1 cellular context compared by ENCODE assay signal in the genomic region with DNA sequence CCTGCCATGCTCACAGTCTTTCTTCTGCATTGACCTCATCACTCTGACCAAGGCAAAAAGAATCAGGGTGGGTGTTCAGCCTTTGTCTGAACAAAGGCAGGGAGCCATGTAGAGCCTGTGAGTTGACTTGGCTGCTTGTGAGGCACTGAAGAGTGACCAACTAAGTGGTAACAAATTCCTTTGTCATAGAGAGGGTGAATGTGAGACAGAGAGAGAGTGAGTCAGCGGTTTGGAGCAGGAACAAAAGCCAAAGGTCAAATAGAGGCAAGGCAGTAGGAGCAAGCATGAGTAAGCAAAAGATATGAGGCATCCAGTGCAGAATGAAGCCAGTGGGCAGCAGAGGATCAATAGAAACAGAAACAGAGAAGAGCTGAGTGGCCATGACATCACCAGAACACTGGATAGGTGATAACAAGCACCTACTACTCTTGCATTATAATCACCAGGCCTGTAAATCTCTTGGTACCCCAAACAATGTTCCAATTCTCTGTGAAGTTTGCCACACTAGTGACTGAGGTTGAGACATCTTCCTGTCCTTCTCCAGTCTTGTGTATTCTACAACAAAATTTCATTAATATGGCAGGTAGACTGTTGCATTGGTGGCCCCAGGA.
TF ChIP-seq lines count a peak whose summit lies in the region.

No MANE protein-coding gene starts in this region.

TF ChIP-seq in H1, 55 proteins besides CTCF, POLR2A, EP300 and RAD21:
- TF ChIP-seq, protein P1, sequence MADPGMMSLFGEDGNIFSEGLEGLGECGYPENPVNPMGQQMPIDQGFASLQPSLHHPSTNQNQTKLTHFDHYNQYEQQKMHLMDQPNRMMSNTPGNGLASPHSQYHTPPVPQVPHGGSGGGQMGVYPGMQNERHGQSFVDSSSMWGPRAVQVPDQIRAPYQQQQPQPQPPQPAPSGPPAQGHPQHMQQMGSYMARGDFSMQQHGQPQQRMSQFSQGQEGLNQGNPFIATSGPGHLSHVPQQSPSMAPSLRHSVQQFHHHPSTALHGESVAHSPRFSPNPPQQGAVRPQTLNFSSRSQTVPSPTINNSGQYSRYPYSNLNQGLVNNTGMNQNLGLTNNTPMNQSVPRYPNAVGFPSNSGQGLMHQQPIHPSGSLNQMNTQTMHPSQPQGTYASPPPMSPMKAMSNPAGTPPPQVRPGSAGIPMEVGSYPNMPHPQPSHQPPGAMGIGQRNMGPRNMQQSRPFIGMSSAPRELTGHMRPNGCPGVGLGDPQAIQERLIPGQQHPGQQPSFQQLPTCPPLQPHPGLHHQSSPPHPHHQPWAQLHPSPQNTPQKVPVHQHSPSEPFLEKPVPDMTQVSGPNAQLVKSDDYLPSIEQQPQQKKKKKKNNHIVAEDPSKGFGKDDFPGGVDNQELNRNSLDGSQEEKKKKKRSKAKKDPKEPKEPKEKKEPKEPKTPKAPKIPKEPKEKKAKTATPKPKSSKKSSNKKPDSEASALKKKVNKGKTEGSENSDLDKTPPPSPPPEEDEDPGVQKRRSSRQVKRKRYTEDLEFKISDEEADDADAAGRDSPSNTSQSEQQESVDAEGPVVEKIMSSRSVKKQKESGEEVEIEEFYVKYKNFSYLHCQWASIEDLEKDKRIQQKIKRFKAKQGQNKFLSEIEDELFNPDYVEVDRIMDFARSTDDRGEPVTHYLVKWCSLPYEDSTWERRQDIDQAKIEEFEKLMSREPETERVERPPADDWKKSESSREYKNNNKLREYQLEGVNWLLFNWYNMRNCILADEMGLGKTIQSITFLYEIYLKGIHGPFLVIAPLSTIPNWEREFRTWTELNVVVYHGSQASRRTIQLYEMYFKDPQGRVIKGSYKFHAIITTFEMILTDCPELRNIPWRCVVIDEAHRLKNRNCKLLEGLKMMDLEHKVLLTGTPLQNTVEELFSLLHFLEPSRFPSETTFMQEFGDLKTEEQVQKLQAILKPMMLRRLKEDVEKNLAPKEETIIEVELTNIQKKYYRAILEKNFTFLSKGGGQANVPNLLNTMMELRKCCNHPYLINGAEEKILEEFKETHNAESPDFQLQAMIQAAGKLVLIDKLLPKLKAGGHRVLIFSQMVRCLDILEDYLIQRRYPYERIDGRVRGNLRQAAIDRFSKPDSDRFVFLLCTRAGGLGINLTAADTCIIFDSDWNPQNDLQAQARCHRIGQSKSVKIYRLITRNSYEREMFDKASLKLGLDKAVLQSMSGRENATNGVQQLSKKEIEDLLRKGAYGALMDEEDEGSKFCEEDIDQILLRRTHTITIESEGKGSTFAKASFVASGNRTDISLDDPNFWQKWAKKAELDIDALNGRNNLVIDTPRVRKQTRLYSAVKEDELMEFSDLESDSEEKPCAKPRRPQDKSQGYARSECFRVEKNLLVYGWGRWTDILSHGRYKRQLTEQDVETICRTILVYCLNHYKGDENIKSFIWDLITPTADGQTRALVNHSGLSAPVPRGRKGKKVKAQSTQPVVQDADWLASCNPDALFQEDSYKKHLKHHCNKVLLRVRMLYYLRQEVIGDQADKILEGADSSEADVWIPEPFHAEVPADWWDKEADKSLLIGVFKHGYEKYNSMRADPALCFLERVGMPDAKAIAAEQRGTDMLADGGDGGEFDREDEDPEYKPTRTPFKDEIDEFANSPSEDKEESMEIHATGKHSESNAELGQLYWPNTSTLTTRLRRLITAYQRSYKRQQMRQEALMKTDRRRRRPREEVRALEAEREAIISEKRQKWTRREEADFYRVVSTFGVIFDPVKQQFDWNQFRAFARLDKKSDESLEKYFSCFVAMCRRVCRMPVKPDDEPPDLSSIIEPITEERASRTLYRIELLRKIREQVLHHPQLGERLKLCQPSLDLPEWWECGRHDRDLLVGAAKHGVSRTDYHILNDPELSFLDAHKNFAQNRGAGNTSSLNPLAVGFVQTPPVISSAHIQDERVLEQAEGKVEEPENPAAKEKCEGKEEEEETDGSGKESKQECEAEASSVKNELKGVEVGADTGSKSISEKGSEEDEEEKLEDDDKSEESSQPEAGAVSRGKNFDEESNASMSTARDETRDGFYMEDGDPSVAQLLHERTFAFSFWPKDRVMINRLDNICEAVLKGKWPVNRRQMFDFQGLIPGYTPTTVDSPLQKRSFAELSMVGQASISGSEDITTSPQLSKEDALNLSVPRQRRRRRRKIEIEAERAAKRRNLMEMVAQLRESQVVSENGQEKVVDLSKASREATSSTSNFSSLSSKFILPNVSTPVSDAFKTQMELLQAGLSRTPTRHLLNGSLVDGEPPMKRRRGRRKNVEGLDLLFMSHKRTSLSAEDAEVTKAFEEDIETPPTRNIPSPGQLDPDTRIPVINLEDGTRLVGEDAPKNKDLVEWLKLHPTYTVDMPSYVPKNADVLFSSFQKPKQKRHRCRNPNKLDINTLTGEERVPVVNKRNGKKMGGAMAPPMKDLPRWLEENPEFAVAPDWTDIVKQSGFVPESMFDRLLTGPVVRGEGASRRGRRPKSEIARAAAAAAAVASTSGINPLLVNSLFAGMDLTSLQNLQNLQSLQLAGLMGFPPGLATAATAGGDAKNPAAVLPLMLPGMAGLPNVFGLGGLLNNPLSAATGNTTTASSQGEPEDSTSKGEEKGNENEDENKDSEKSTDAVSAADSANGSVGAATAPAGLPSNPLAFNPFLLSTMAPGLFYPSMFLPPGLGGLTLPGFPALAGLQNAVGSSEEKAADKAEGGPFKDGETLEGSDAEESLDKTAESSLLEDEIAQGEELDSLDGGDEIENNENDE (IDR thresholded peaks at IDR 0.05; ENCODE audit: insufficient replicate concordance, low read length) = no peak
- no peak for TF ChIP-seq PHF8 (conservative IDR thresholded peaks at IDR 0.05; ENCODE audit: low read depth, low read length)
- peak; percentile 98 for TF ChIP-seq BACH1 (IDR thresholded peaks at IDR 0.05; ENCODE audit: low read length)
- no peak for TF ChIP-seq HDAC6 (IDR thresholded peaks at IDR 0.05; ENCODE audit: low read depth, low read length)
- TF ChIP-seq MAFK (IDR thresholded peaks at IDR 0.05; ENCODE audit: low read depth, low read length) = peak; percentile 89
